Comparison of ENCODE assay signal across 9 cellular contexts in the genomic region with DNA sequence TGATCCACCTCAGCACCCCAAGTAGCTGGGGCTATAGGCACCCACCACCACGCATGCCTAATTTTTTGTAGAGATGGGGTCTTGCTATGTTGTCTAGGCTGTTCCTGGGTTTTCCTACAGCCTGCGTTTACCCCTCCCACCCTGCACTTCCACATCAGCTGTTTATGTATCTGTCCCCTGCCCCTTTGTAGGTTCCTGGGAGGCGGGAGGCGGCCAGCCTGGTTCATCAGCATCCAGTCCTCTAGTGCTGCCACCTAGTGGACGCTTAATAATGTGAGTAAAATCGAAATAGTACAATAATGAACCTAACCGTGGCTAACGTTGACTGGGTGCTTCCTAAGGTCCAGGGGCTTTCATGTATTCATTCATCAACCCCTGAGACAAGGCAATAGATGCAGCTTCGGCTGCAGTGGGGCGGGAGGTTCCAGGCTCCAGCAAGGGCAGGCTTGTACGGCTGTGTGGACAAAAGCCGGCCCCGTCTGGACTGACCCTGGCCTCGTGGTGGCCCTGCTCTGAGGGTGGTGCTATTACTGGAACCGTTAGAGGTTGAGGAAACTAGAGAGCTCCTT. TPM values are rescaled to one million over a fixed set of nuclear protein-coding genes. Genes with fewer than 3 reads are reported as not detected.
A peak's percentile ranks its signal among the peaks of the same experiment; 100 is the strongest.
DNase-seq lines count a peak whose midpoint lies in the region; ATAC-seq, FAIRE-seq and TF ChIP-seq lines count a peak whose summit lies in the region.
"Had no signal": no experiment of that assay in that cellular context is flagged by ENCODE, and none has a peak within 500 bp of the region (broad histone marks: within the 10 kb centered on the region; RNA-seq: fewer than 3 reads in every experiment).

No MANE protein-coding gene starts in this region.

- H3K27me3 Mint-ChIP-seq in activated naive CD4-positive, alpha-beta T cell treated with anti-CD3 and anti-CD28 coated beads, Interleukin-2, amount 10 ng/mL, durations not matched to agents 7 days and 5 days: peaks cover 7% of the 10 kb centered on the region

- CTCF ChIA-PET in activated naive CD4-positive, alpha-beta T cell treated with anti-CD3 and anti-CD28 coated beads, Interleukin-2, amount 10 ng/mL, durations not matched to agents 7 days and 5 days (lab: Charles Lee): interaction anchor here (1.1 to 1.4 kb wide), 3 partner anchors 9 to 18 kb away, joined by 3 to 5 read pairs (median 4); no protein-coding TSS in a partner anchor

- peaks cover 6% of the 10 kb centered on the region for H3K4me1 Mint-ChIP-seq in activated naive CD4-positive, alpha-beta T cell treated with anti-CD3 and anti-CD28 coated beads, Interleukin-2, amount 10 ng/mL, durations not matched to agents 7 days and 5 days

- H3K36me3 Mint-ChIP-seq in activated naive CD4-positive, alpha-beta T cell treated with anti-CD3 and anti-CD28 coated beads, Interleukin-2, amount 10 ng/mL, durations not matched to agents 7 days and 5 days: no peaks in the 10 kb centered on the region

- in situ Hi-C loops in SK-MEL-5 (cut with HindIII; ENCODE audit: low pct_unique_long_range_greater_than_20kb, low sequenced_read_pairs): no loop called here

- H3K4me1 ChIP-seq in cardiac muscle cell (ENCODE audit: low read depth): no peaks in the 10 kb centered on the region

- H3K9me3 ChIP-seq in MG63 (no peaks in the 10 kb centered on the region), cardiac muscle cell (ENCODE audit: low read depth) (no peaks in the 10 kb centered on the region)

- H3K27ac Mint-ChIP-seq in activated naive CD4-positive, alpha-beta T cell treated with anti-CD3 and anti-CD28 coated beads, Interleukin-2, amount 10 ng/mL, durations not matched to agents 7 days and 5 days: no peak overlapping the region

- DNase-seq in MG63 (peak; percentile 62), SK-MEL-5 (ENCODE audit: low read depth, low spot score) (peak; percentile 79), cardiac muscle cell (ENCODE audit: low read depth in 1 of 2, low spot score in 1 of 2) (peak; percentile 82 to 85), pulmonary artery endothelial cell (ENCODE audit: low read depth, low spot score) (peak; percentile 17), occipital lobe (lab: John Stamatoyannopoulos, UW) (no peak)
- peak; percentile 71 for DNase-seq in activated naive CD4-positive, alpha-beta T cell treated with anti-CD3 and anti-CD28 coated beads, Interleukin-2, amount 10 ng/mL, durations not matched to agents 7 days and 5 days

- FAIRE-seq in G401.6 (lab: Jason Lieb, UNC): peak; percentile 88

- H3K36me3 ChIP-seq in MG63 (no peaks in the 10 kb centered on the region), cardiac muscle cell (no peaks in the 10 kb centered on the region)

- no peaks in the 10 kb centered on the region for H3K27me3 ChIP-seq in MG63
- no peaks in the 10 kb centered on the region for H3K27me3 ChIP-seq in cardiac muscle cell

- H3K4me3 Mint-ChIP-seq in activated naive CD4-positive, alpha-beta T cell treated with anti-CD3 and anti-CD28 coated beads, Interleukin-2, amount 10 ng/mL, durations not matched to agents 7 days and 5 days: no peak overlapping the region

- TF ChIP-seq CTCF in cardiac muscle cell (IDR thresholded peaks at IDR 0.05; ENCODE audit: low read depth, low read length): peak; percentile 64

- H3K4me3 ChIP-seq in MG63 (no peak overlapping the region), cardiac muscle cell (no peak overlapping the region)

- no peak for ATAC-seq in GM18873 (IDR thresholded peaks at IDR 0.05; ENCODE audit: low FRiP score, unreplicated experiment)

- no peak overlapping the region for H3K27ac ChIP-seq in cardiac muscle cell
- H3K27ac ChIP-seq: epithelial cell of prostate had no signal

- no peaks in the 10 kb centered on the region for H3K9me3 Mint-ChIP-seq in activated naive CD4-positive, alpha-beta T cell treated with anti-CD3 and anti-CD28 coated beads, Interleukin-2, amount 10 ng/mL, durations not matched to agents 7 days and 5 days

RNA-seq across cellular contexts. Expression of a gene that starts 1.2 kb away (rescaled TPM):
- total RNA-seq in MG63 (2014; rRNA removed; shearing (Covaris generic); ENCODE audit: low replicate concordance): 0.43 TPM in 1 of 2 replicates, not detected in the other
- total RNA-seq in SK-MEL-5 (2014; rRNA removed; shearing (Covaris generic)): 0.21 and 0.40 TPM in 2 replicates
- polyA plus RNA-seq in SK-MEL-5 (2015; cell fraction: cytosol; rRNA removed): 0.06 TPM in 1 of 2 replicates, not detected in the other
- not detected in 2 replicates for polyA plus RNA-seq in SK-MEL-5 (2015; cell fraction: nucleus; rRNA removed)
- 0.27 TPM in 1 of 2 replicates, not detected in the other for total RNA-seq in cardiac muscle cell
- 0.11 and 0.20 TPM in 2 replicates for polyA plus RNA-seq in cardiac muscle cell
- not detected in 2 replicates for total RNA-seq in pulmonary artery endothelial cell
- total RNA-seq in occipital lobe: 0.16 TPM
